11 cellular contexts compared by ENCODE assay signal in genomic region chr5:65906256-65906655, GRCh38.
"Had no signal": no experiment of that assay in that cellular context is flagged by ENCODE, and none has a peak within 500 bp of the region (broad histone marks: within the 10 kb centered on the region; RNA-seq: fewer than 3 reads in every experiment).

No MANE protein-coding gene starts in this region.

- DNase-seq: GM23248, GOT3, H7, H9, HCEC 1CT, HFFc6 had no signal

- H3K9me3 ChIP-seq: HAP-1 had no signal

- H3K4me3 ChIP-seq: GM23248, GM23338, HAP-1 had no signal

- H3K4me2 ChIP-seq: GM23338 had no signal

- H3K27ac ChIP-seq: GM23248 had no signal

- H2AFZ ChIP-seq: GM23248, GM23338 had no signal

- H3K4me1 ChIP-seq: HAP-1 had no signal

- H3K36me3 ChIP-seq: HAP-1 had no signal

- H3K9ac ChIP-seq: GM23248 had no signal

- FAIRE-seq: H1, H54 had no signal

- ATAC-seq: GM23338, HCT116 had no signal
